In genomic region chr6:121333196-121333595, GRCh38 we compare ENCODE assay signal across 12 cellular contexts. TPM values are rescaled to one million over a fixed set of nuclear protein-coding genes. Genes with fewer than 3 reads are reported as not detected.
DNase-seq lines count a peak whose midpoint lies in the region; ATAC-seq and TF ChIP-seq lines count a peak whose summit lies in the region.
"Had no signal": no experiment of that assay in that cellular context is flagged by ENCODE, and none has a peak within 500 bp of the region (broad histone marks: within the 10 kb centered on the region; RNA-seq: fewer than 3 reads in every experiment).

No MANE protein-coding gene starts in this region.

- CTCF ChIA-PET in activated CD4-positive, alpha-beta memory T cell treated with anti-CD3 and anti-CD28 coated beads, Interleukin-2, amount 10 ng/mL, durations not matched to agents 7 days and 5 days (lab: Charles Lee) = no interaction called here

- no peaks in the 10 kb centered on the region for H3K27me3 ChIP-seq in CD4-positive, CD25-positive, alpha-beta regulatory T cell (ENCODE audit: control insufficient read depth, insufficient read depth, low read length)

- ATAC-seq in CD4-positive, CD25-positive, alpha-beta regulatory T cell (ENCODE audit: low read depth in 2 of 2) = no peak
- no peak for ATAC-seq in GM19328 (IDR thresholded peaks at IDR 0.05; ENCODE audit: unreplicated experiment)

- peak overlapping the region in 2 of 3 donors; percentile 83 to 100 for H3K27ac Mint-ChIP-seq in CD4-positive, CD25-positive, alpha-beta regulatory T cell
- no peak overlapping the region for H3K27ac Mint-ChIP-seq in activated CD4-positive, alpha-beta memory T cell treated with anti-CD3 and anti-CD28 coated beads, Interleukin-2, amount 10 ng/mL, durations not matched to agents 7 days and 5 days
- peak overlapping the region; percentile 2 for H3K27ac Mint-ChIP-seq in mesothelial cell of epicardium

- H3K4me1 ChIP-seq in CD4-positive, CD25-positive, alpha-beta regulatory T cell (ENCODE audit: control insufficient read depth, insufficient read depth, low read length, poor library complexity, severe bottlenecking) = peaks cover 7% of the 10 kb centered on the region

- peak overlapping the region; percentile 33 to 98 (median 98) for H3K4me3 Mint-ChIP-seq in CD4-positive, CD25-positive, alpha-beta regulatory T cell
- peak overlapping the region; percentile 95 for H3K4me3 Mint-ChIP-seq in activated CD4-positive, alpha-beta memory T cell treated with anti-CD3 and anti-CD28 coated beads, Interleukin-2, amount 10 ng/mL, durations not matched to agents 7 days and 5 days
- H3K4me3 Mint-ChIP-seq in mesothelial cell of epicardium = peak overlapping the region; percentile 16

- POLR2A ChIA-PET in activated CD4-positive, alpha-beta memory T cell treated with anti-CD3 and anti-CD28 coated beads, Interleukin-2, amount 10 ng/mL, durations not matched to agents 7 days and 5 days (lab: Charles Lee) = no interaction called here

- no peak for TF ChIP-seq CTCF in mesothelial cell of epicardium (IDR thresholded peaks at IDR 0.05; ENCODE audit: unreplicated experiment)

- no peak for DNase-seq in CD4-positive, CD25-positive, alpha-beta regulatory T cell
- no peak for DNase-seq in activated CD4-positive, alpha-beta memory T cell treated with anti-CD3 and anti-CD28 coated beads, Interleukin-2, amount 10 ng/mL, durations not matched to agents 7 days and 5 days
- DNase-seq in mesothelial cell of epicardium (ENCODE audit: low spot score in 2 of 2, unreplicated experiment in 2 of 2) (no peak), caudate nucleus (lab: John Stamatoyannopoulos, UW) (no peak), AG08395 (ENCODE audit: low spot score) (no peak)
- DNase-seq: activated CD4-positive, CD25-positive, alpha-beta regulatory T cell treated with anti-CD3 and anti-CD28 coated beads, Interleukin-2, amount 50 U/mL, for 72 hours; DMS 273 treated with DMSO at 0.1 percent for 48 hours; NCI-H446 treated with DMSO at 0.1 percent for 48 hours; stimulated activated naive CD4-positive, alpha-beta T cell treated with Interleukin-2 at 50 U/mL for 16 hours had no signal

- peak overlapping the region; percentile 20 for H3K4me3 ChIP-seq in CD4-positive, CD25-positive, alpha-beta regulatory T cell (ENCODE audit: low read depth, low read length)
- H3K4me3 ChIP-seq in GM08714 (ENCODE audit: low read length) = peak overlapping the region; percentile 78

- peaks cover 12 to 39% (median 27%) of the 10 kb centered on the region in 4 donors for H3K4me1 Mint-ChIP-seq in CD4-positive, CD25-positive, alpha-beta regulatory T cell
- peaks cover 36% of the 10 kb centered on the region for H3K4me1 Mint-ChIP-seq in activated CD4-positive, alpha-beta memory T cell treated with anti-CD3 and anti-CD28 coated beads, Interleukin-2, amount 10 ng/mL, durations not matched to agents 7 days and 5 days
- H3K4me1 Mint-ChIP-seq in mesothelial cell of epicardium = peaks cover 34% of the 10 kb centered on the region

- peaks cover 10% of the 10 kb centered on the region for H3K36me3 Mint-ChIP-seq in CD4-positive, CD25-positive, alpha-beta regulatory T cell
- H3K36me3 Mint-ChIP-seq in activated CD4-positive, alpha-beta memory T cell treated with anti-CD3 and anti-CD28 coated beads, Interleukin-2, amount 10 ng/mL, durations not matched to agents 7 days and 5 days (ENCODE audit: low read depth) = peaks cover 2% of the 10 kb centered on the region
- H3K36me3 Mint-ChIP-seq in mesothelial cell of epicardium = peaks cover 1% of the 10 kb centered on the region

- peaks cover 13% of the 10 kb centered on the region for H3K27me3 Mint-ChIP-seq in CD4-positive, CD25-positive, alpha-beta regulatory T cell
- H3K27me3 Mint-ChIP-seq in activated CD4-positive, alpha-beta memory T cell treated with anti-CD3 and anti-CD28 coated beads, Interleukin-2, amount 10 ng/mL, durations not matched to agents 7 days and 5 days = peaks cover 1% of the 10 kb centered on the region
- no peaks in the 10 kb centered on the region for H3K27me3 Mint-ChIP-seq in mesothelial cell of epicardium (ENCODE audit: low read depth)

- H3K27ac ChIP-seq in CD4-positive, CD25-positive, alpha-beta regulatory T cell (ENCODE audit: insufficient read depth, low read length, poor library complexity, severe bottlenecking) = no peak overlapping the region
- no peak overlapping the region for H3K27ac ChIP-seq in caudate nucleus (ENCODE audit: low read depth, low read length)
- H3K27ac ChIP-seq: left ventricle myocardium inferior had no signal

- H3K36me3 ChIP-seq in CD4-positive, CD25-positive, alpha-beta regulatory T cell (ENCODE audit: control insufficient read depth, insufficient read depth, low read length) = no peaks in the 10 kb centered on the region
- H3K36me3 ChIP-seq: left ventricle myocardium inferior had no signal

- no peaks in the 10 kb centered on the region for H3K9me3 ChIP-seq in CD4-positive, CD25-positive, alpha-beta regulatory T cell (ENCODE audit: control insufficient read depth in 2 of 2, low read length in 2 of 2)
- H3K9me3 ChIP-seq: left ventricle myocardium inferior had no signal

- H3K9me3 Mint-ChIP-seq in CD4-positive, CD25-positive, alpha-beta regulatory T cell = peaks cover 0 to 2% (median 0%) of the 10 kb centered on the region in 7 donors
- no peaks in the 10 kb centered on the region for H3K9me3 Mint-ChIP-seq in activated CD4-positive, alpha-beta memory T cell treated with anti-CD3 and anti-CD28 coated beads, Interleukin-2, amount 10 ng/mL, durations not matched to agents 7 days and 5 days
- no peaks in the 10 kb centered on the region for H3K9me3 Mint-ChIP-seq in mesothelial cell of epicardium

RNA-seq across cellular contexts. Expression of gene TBC1D32, which starts 1.1 kb away (rescaled TPM):
- 6.0 TPM for total RNA-seq in CD4-positive, CD25-positive, alpha-beta regulatory T cell
- 1 to 10 TPM; 2.2 to 3.0 (median 2.6) TPM for polyA plus RNA-seq in CD4-positive, CD25-positive, alpha-beta regulatory T cell
- 1 to 10 TPM; 6.3 to 8.9 TPM for total RNA-seq in activated CD4-positive, alpha-beta memory T cell treated with anti-CD3 and anti-CD28 coated beads, Interleukin-2, amount 10 ng/mL, durations not matched to agents 7 days and 5 days
- total RNA-seq in mesothelial cell of epicardium = 26.7 to 30.1 TPM (median 26.8 TPM) in 3 replicates

Comparison
In these comparisons a context has a peak if more than half of its experiments do, and no peak if none do; other contexts are left out.
1. H3K4me3 Mint-ChIP-seq: peak in every context shown above with its lines; median percentile 98 in CD4-positive, CD25-positive, alpha-beta regulatory T cell; 95 in activated CD4-positive, alpha-beta memory T cell treated with anti-CD3 and anti-CD28 coated beads, Interleukin-2, amount 10 ng/mL, durations not matched to agents 7 days and 5 days; 16 in mesothelial cell of epicardium.